In genomic region chr18:3184275-3184963, GRCh38 we compare ENCODE assay signal across 18 cellular contexts. TPM values are rescaled to one million over a fixed set of nuclear protein-coding genes. Genes with fewer than 3 reads are reported as not detected.
DNase-seq lines count a peak whose midpoint lies in the region; ATAC-seq, FAIRE-seq and TF ChIP-seq lines count a peak whose summit lies in the region.
"Had no signal": no experiment of that assay in that cellular context is flagged by ENCODE, and none has a peak within 500 bp of the region (broad histone marks: within the 10 kb centered on the region; RNA-seq: fewer than 3 reads in every experiment).

No MANE protein-coding gene starts in this region.

- H3K4me1 ChIP-seq in right cardiac atrium (ENCODE audit: control insufficient read depth, insufficient read depth, low read length) = peaks cover 1% of the 10 kb centered on the region
- H3K4me1 ChIP-seq in HepG2 (ENCODE audit: insufficient read depth, low read length) = peaks cover 27% of the 10 kb centered on the region
- H3K4me1 ChIP-seq: Peyer's patch had no signal

- TF ChIP-seq CTCF in SU-DHL-6 (IDR thresholded peaks at IDR 0.05; ENCODE audit: insufficient read depth, low read length, poor library complexity, severe bottlenecking) = no peak
- no peak for TF ChIP-seq CTCF in HepG2 (CRISPR knock-in tag; IDR thresholded peaks at IDR 0.05)
- no peak for TF ChIP-seq CTCF in GM13977 (IDR thresholded peaks at IDR 0.05; ENCODE audit: extremely low read depth, insufficient read depth, missing control alignments)

- H3K4me3 ChIP-seq in right cardiac atrium (ENCODE audit: low read length) (no peak overlapping the region), SU-DHL-6 (ENCODE audit: insufficient read depth, low read length, poor library complexity, severe bottlenecking) (no peak overlapping the region), HepG2 (replicated peaks in 1 of 3; ENCODE audit: insufficient read depth in 1 of 3, low read depth in 2 of 3, low read length in 3 of 3) (no peak overlapping the region)
- H3K4me3 ChIP-seq: Peyer's patch had no signal

- H3K36me3 ChIP-seq in SU-DHL-6 (ENCODE audit: low read length) (no peaks in the 10 kb centered on the region), HepG2 (replicated peaks in 1 of 2; ENCODE audit: control insufficient read depth in 1 of 2, insufficient read depth in 2 of 2, low read length in 2 of 2) (no peaks in the 10 kb centered on the region; a peak in 1 of 5 replicates)
- H3K36me3 ChIP-seq: Peyer's patch had no signal

- peak overlapping the region; percentile 60 for H2AFZ ChIP-seq in SU-DHL-6 (ENCODE audit: low read depth, low read length, severe bottlenecking)
- H2AFZ ChIP-seq in HepG2 (ENCODE audit: low read length) = no peak overlapping the region

- in situ Hi-C loops in HepG2 (cut with HindIII; ENCODE audit: extremely low pct_ligation_motif_present, low pct_unique_long_range_greater_than_20kb) (no loop called here), GM13977 (cut with MboI; ENCODE audit: low pct_unique_long_range_greater_than_20kb, low sequenced_read_pairs, unreplicated experiment) (no loop called here)

- TF ChIP-seq EP300 in HepG2 (IDR thresholded peaks at IDR 0.05; ENCODE audit: low read depth in 2 of 2, low read length in 2 of 2) = peak in 1 of 2 experiments; percentile 9; a peak in 1 of 4 replicates
- no peak for TF ChIP-seq EP300 in HepG2 (CRISPR knock-in tag; IDR thresholded peaks at IDR 0.05; ENCODE audit: borderline replicate concordance)

- CTCF ChIA-PET in HepG2 (lab: Yijun Ruan, JAX; ENCODE audit: low intra/inter-chr PET ratio, low total read pairs) = no interaction called here

- peaks cover 13% of the 10 kb centered on the region for H3K36me3 Mint-ChIP-seq in stimulated activated memory B cell treated with anti-CD40 and anti-IgM and Interleukin-4, amounts not matched to agents 10 μg/mL and 1 μg/mL and 100 μg/mL, for 72 hours

- H3K27me3 Mint-ChIP-seq in stimulated activated memory B cell treated with anti-CD40 and anti-IgM and Interleukin-4, amounts not matched to agents 10 μg/mL and 1 μg/mL and 100 μg/mL, for 72 hours = no peaks in the 10 kb centered on the region
- H3K27me3 Mint-ChIP-seq: CD4-positive, alpha-beta T cell had no signal

- H3K27ac ChIP-seq in right cardiac atrium (ENCODE audit: low read length) (no peak overlapping the region), SU-DHL-6 (ENCODE audit: low read depth, low read length) (no peak overlapping the region), HepG2 (ENCODE audit: extremely low read length, insufficient read depth, low read length) (peak overlapping the region; percentile 22)
- H3K27ac ChIP-seq: Peyer's patch had no signal

- no peaks in the 10 kb centered on the region for H3K9me3 Mint-ChIP-seq in stimulated activated memory B cell treated with anti-CD40 and anti-IgM and Interleukin-4, amounts not matched to agents 10 μg/mL and 1 μg/mL and 100 μg/mL, for 72 hours
- H3K9me3 Mint-ChIP-seq: CD4-positive, alpha-beta T cell had no signal

- H3K4me1 Mint-ChIP-seq in stimulated activated memory B cell treated with anti-CD40 and anti-IgM and Interleukin-4, amounts not matched to agents 10 μg/mL and 1 μg/mL and 100 μg/mL, for 72 hours = peaks cover 24% of the 10 kb centered on the region

- peak overlapping the region; percentile 64 for H3K27ac Mint-ChIP-seq in stimulated activated memory B cell treated with anti-CD40 and anti-IgM and Interleukin-4, amounts not matched to agents 10 μg/mL and 1 μg/mL and 100 μg/mL, for 72 hours
- H3K27ac Mint-ChIP-seq: CD4-positive, alpha-beta T cell had no signal

- BruUV-seq in HepG2 (replicated peaks; lab: Mats Ljungman, UMichigan) = no TSS peak

- POLR2A ChIA-PET in HepG2 (lab: Yijun Ruan, JAX) = interaction anchor here (1.2 to 1.7 kb wide), 5 partner anchors 8 to 63 kb away, joined by 4 to 5 read pairs (median 4); no protein-coding TSS in a partner anchor

- intact Hi-C loops in Right ventricle myocardium inferior (cut with DNase I) = no loop called here
- intact Hi-C loops in right cardiac atrium (cut with DNase I) = no loop called here
- intact Hi-C loops in HepG2 (cut with micrococcal nuclease; ENCODE audit: unreplicated experiment) = no loop called here

- H3K79me2 ChIP-seq in SU-DHL-6 (ENCODE audit: insufficient read depth, low read length) (no peaks in the 10 kb centered on the region), HepG2 (ENCODE audit: insufficient read depth, low read length) (no peaks in the 10 kb centered on the region)

- H4K20me1 ChIP-seq in SU-DHL-6 (ENCODE audit: low read depth, low read length) = no peaks in the 10 kb centered on the region
- no peaks in the 10 kb centered on the region for H4K20me1 ChIP-seq in HepG2 (ENCODE audit: insufficient read depth, low read length)

- WGBS in right cardiac atrium = 44% methylated on average over 6 of the region's 6 CpGs
- WGBS in HepG2 (ENCODE audit: low lambda C conversion rate) = 26% methylated on average over 6 of the region's 6 CpGs

- no peak for FAIRE-seq in HepG2 (lab: Jason Lieb, UNC)
- FAIRE-seq: H54 had no signal

- H3K9me3 ChIP-seq in right cardiac atrium (ENCODE audit: control insufficient read depth, low read length) (no peaks in the 10 kb centered on the region), SU-DHL-6 (ENCODE audit: insufficient read depth, low read length) (no peaks in the 10 kb centered on the region), HepG2 (ENCODE audit: low read length) (no peaks in the 10 kb centered on the region)
- H3K9me3 ChIP-seq: Peyer's patch had no signal

- no peak for DNase-seq in Right ventricle myocardium inferior (ENCODE audit: missing footprints)
- DNase-seq in right cardiac atrium = no peak
- DNase-seq in HepG2 (ENCODE audit: low spot score) = no peak
- no peak for DNase-seq in GM13977 (ENCODE audit: low spot score)
- no peak for DNase-seq in NCI-H1694 (lab: John Stamatoyannopoulos, UW)
- DNase-seq: CD4-positive, alpha-beta T cell; DND-41; GDM1; IMR-90; NCI-H1417; NCI-H2029 treated with DMSO at 0.1 percent for 48 hours; NCI-H526; Peyer's patch; SIG-M5 had no signal

- H3K27me3 ChIP-seq in right cardiac atrium (ENCODE audit: control insufficient read depth, insufficient read depth) (no peaks in the 10 kb centered on the region), SU-DHL-6 (ENCODE audit: low read length) (no peaks in the 10 kb centered on the region), HepG2 (ENCODE audit: control insufficient read depth in 1 of 2, insufficient read depth in 2 of 2, low read length in 2 of 2) (no peaks in the 10 kb centered on the region)
- H3K27me3 ChIP-seq: Peyer's patch had no signal

- H3K9ac ChIP-seq in SU-DHL-6 (ENCODE audit: low read length) = no peak overlapping the region
- H3K9ac ChIP-seq in HepG2 (ENCODE audit: insufficient read depth, low read depth, low read length) = no peak overlapping the region

- H3K4me3 Mint-ChIP-seq in stimulated activated memory B cell treated with anti-CD40 and anti-IgM and Interleukin-4, amounts not matched to agents 10 μg/mL and 1 μg/mL and 100 μg/mL, for 72 hours = no peak overlapping the region
- H3K4me3 Mint-ChIP-seq: CD4-positive, alpha-beta T cell had no signal

- no peaks in the 10 kb centered on the region for H3K9me2 ChIP-seq in SU-DHL-6 (replicated peaks; ENCODE audit: insufficient read depth, low read length)

- H3K4me2 ChIP-seq in SU-DHL-6 (ENCODE audit: low read depth, low read length, poor library complexity, severe bottlenecking) = no peak overlapping the region
- peak overlapping the region; percentile 29; the same call in 1 of the 2 replicates for H3K4me2 ChIP-seq in HepG2 (ENCODE audit: low read depth, low read length)

- peak; percentile 62 for ATAC-seq in Right ventricle myocardium inferior
- ATAC-seq in right cardiac atrium = no peak
- ATAC-seq in HepG2 = peak; percentile 54; the same call in 2 of the 3 replicates
- ATAC-seq in stimulated activated memory B cell treated with anti-CD40 and anti-IgM and Interleukin-4, amounts not matched to agents 10 μg/mL and 1 μg/mL and 100 μg/mL, for 72 hours = no peak
- no peak for ATAC-seq in HG03095 (IDR thresholded peaks at IDR 0.05; ENCODE audit: unreplicated experiment)

- TF ChIP-seq POLR2A in HepG2 (IDR thresholded peaks at IDR 0.05; ENCODE audit: insufficient read depth in 1 of 2, low read depth in 2 of 2, low read length in 2 of 2) = no peak

- peaks cover under 1% of the 10 kb centered on the region; the same call in 1 of the 2 replicates for H3F3A ChIP-seq in SU-DHL-6 (ENCODE audit: insufficient read depth)

- TF ChIP-seq RAD21 in HepG2 (CRISPR knock-in tag; IDR thresholded peaks at IDR 0.05) = no peak

TF ChIP-seq in HepG2, 621 proteins besides CTCF, POLR2A, EP300 and RAD21 (continues in another document):
- TF ChIP-seq ZNF550 (CRISPR knock-in tag; IDR thresholded peaks at IDR 0.05; ENCODE audit: borderline replicate concordance) = no peak
- TF ChIP-seq ZNF7 (CRISPR knock-in tag; IDR thresholded peaks at IDR 0.05) = no peak
- TF ChIP-seq RFX1 (IDR thresholded peaks at IDR 0.05) = no peak
- no peak for TF ChIP-seq FOXM1 (CRISPR knock-in tag; IDR thresholded peaks at IDR 0.05)
- no peak for TF ChIP-seq ZNF572 (CRISPR knock-in tag; IDR thresholded peaks at IDR 0.05)
- TF ChIP-seq ZNF569 (CRISPR knock-in tag; IDR thresholded peaks at IDR 0.05; ENCODE audit: borderline replicate concordance) = no peak

RNA-seq across cellular contexts. Expression of gene MYOM1, which starts 35.3 kb away (rescaled TPM):
- total RNA-seq in Right ventricle myocardium inferior = 611 TPM
- total RNA-seq in right cardiac atrium = 100 to 1,000 TPM; 337 to 479 (median 357) TPM
- 177 TPM for polyA plus RNA-seq in right cardiac atrium
- total RNA-seq in HepG2 (2016; rRNA removed; fragmentation: Illumina TruSeq; extraction: Trizol) = 0.46 and 1.0 TPM in 2 replicates
- 0.35 and 1.3 TPM in 2 replicates for total RNA-seq in HepG2 (2016; cell fraction: cytosol; rRNA removed; fragmentation: Illumina TruSeq; extraction: Trizol; ENCODE audit: low read depth)
- 0.97 and 0.98 TPM in 2 replicates for total RNA-seq in HepG2 (2016; cell fraction: insoluble cytoplasmic fraction; rRNA removed; fragmentation: Illumina TruSeq; extraction: Trizol)
- 0.49 and 0.76 TPM in 2 replicates for total RNA-seq in HepG2 (2016; cell fraction: membrane; rRNA removed; fragmentation: Illumina TruSeq; extraction: Trizol)
- total RNA-seq in HepG2 (2016; cell fraction: nucleus; rRNA removed; fragmentation: Illumina TruSeq; extraction: Trizol) = 0.47 and 1.3 TPM in 2 replicates
- polyA plus RNA-seq in HepG2 (2011; rRNA removed) = 0.98 and 1.6 TPM in 2 replicates
- polyA plus RNA-seq in HepG2 (2011; cell fraction: cytosol; rRNA removed) = 1.0 and 1.4 TPM in 2 replicates
- 3.6 and 4.1 TPM in 2 replicates for polyA plus RNA-seq in HepG2 (2011; cell fraction: nucleus; rRNA removed)
- 2.6 and 3.3 TPM in 2 replicates for polyA plus RNA-seq in HepG2 (2012)
- polyA plus RNA-seq in HepG2 (2016; cell fraction: cytosol; fragmentation: Illumina TruSeq; extraction: Trizol; ENCODE audit: low read depth) = 0.16 and 0.17 TPM in 2 replicates
- 0.60 and 0.63 TPM in 2 replicates for polyA plus RNA-seq in HepG2 (2016; cell fraction: insoluble cytoplasmic fraction; fragmentation: Illumina TruSeq; extraction: Trizol; ENCODE audit: low read depth)
- polyA plus RNA-seq in HepG2 (2016; cell fraction: membrane; fragmentation: Illumina TruSeq; extraction: Trizol; ENCODE audit: low read depth) = 0.25 and 0.37 TPM in 2 replicates
- polyA plus RNA-seq in HepG2 (2016; cell fraction: nucleus; fragmentation: Illumina TruSeq; extraction: Trizol; ENCODE audit: insufficient read depth, low read depth) = 1.1 and 1.2 TPM in 2 replicates
- polyA minus RNA-seq in HepG2 (2011; rRNA and poly(A)+ RNA removed; ENCODE audit: low replicate concordance) = 0.75 and 0.82 TPM in 2 replicates
- 0.89 and 0.97 TPM in 2 replicates for polyA minus RNA-seq in HepG2 (2011; cell fraction: cytosol; rRNA and poly(A)+ RNA removed)
- 2.8 and 4.2 TPM in 2 replicates for polyA minus RNA-seq in HepG2 (2011; cell fraction: nucleus; rRNA and poly(A)+ RNA removed)

Comparison
In these comparisons a context has a peak if more than half of its experiments do, and no peak if none do; other contexts are left out.
1. ATAC-seq: peak in Right ventricle myocardium inferior (single experiment) and HepG2 (single experiment); none in right cardiac atrium (0 of 2), stimulated activated memory B cell treated with anti-CD40 and anti-IgM and Interleukin-4, amounts not matched to agents 10 μg/mL and 1 μg/mL and 100 μg/mL, for 72 hours (single experiment) and HG03095 (single experiment).
2. RNA of gene MYOM1, which starts 35.3 kb away (total RNA-seq): 611 TPM in Right ventricle myocardium inferior (single experiment) and 337 to 479 TPM in right cardiac atrium; 0.35 to 1.3 TPM in HepG2; every median in the first group is over 100 times any median in the second.